In genomic region chr1:233672732-233673131, GRCh38 we compare ENCODE assay signal across 20 cellular contexts. TPM values are rescaled to one million over a fixed set of nuclear protein-coding genes. Genes with fewer than 3 reads are reported as not detected.
DNase-seq lines count a peak whose midpoint lies in the region; ATAC-seq, FAIRE-seq and TF ChIP-seq lines count a peak whose summit lies in the region.
"Had no signal": no experiment of that assay in that cellular context is flagged by ENCODE, and none has a peak within 500 bp of the region (broad histone marks: within the 10 kb centered on the region; RNA-seq: fewer than 3 reads in every experiment).

No MANE protein-coding gene starts in this region.

- no peak for TF ChIP-seq CTCF in 22Rv1 (IDR thresholded peaks at IDR 0.05)
- no peak for TF ChIP-seq CTCF in epithelial cell of proximal tubule (conservative IDR thresholded peaks at IDR 0.05; ENCODE audit: low read depth, low read length)
- TF ChIP-seq CTCF in BE2C (IDR thresholded peaks at IDR 0.05; ENCODE audit: low read depth, low read length): no peak
- no peak for TF ChIP-seq CTCF in vagina (IDR thresholded peaks at IDR 0.05)
- TF ChIP-seq CTCF in upper lobe of right lung (IDR thresholded peaks at IDR 0.05): no peak
- TF ChIP-seq CTCF in H9 (conservative IDR thresholded peaks at IDR 0.05): no peak

- no peak overlapping the region for H3K27ac Mint-ChIP-seq in H9
- H3K27ac Mint-ChIP-seq: CD14-positive monocyte had no signal

- intact Hi-C loops in vagina (cut with DNase I) (no loop called here), upper lobe of right lung (cut with DNase I) (no loop called here)

- H3K23me2 ChIP-seq in H9 (ENCODE audit: insufficient read length, low read depth, low read length, poor library complexity, severe bottlenecking): no peaks in the 10 kb centered on the region

- H3K4me3 ChIP-seq in epithelial cell of proximal tubule (ENCODE audit: low read depth, low read length) (peak overlapping the region; percentile 43), mucosa of stomach (ENCODE audit: low read length) (peak overlapping the region; percentile 16), BE2C (ENCODE audit: low read depth, low read length) (no peak overlapping the region), vagina (no peak overlapping the region), upper lobe of right lung (no peak overlapping the region)
- H3K4me3 ChIP-seq: GM23248 had no signal

- no peak for DNase-seq in GM12892 (ENCODE audit: insufficient read length)
- DNase-seq in epithelial cell of proximal tubule (ENCODE audit: low read depth): no peak
- no peak for DNase-seq in BE2C
- DNase-seq in vagina (ENCODE audit: extremely low spot score in 2 of 2): no peak
- DNase-seq in upper lobe of right lung: no peak
- no peak for DNase-seq in H9
- DNase-seq: DMS79 treated with DMSO at 0.1 percent for 48 hours, GM23248, NCI-H1105 treated with DMSO at 0.1 percent for 48 hours, NCI-H1694, NCI-H2081 treated with DMSO at 0.1 percent for 48 hours had no signal

- peaks cover 6% of the 10 kb centered on the region for H3K36me3 ChIP-seq in mucosa of stomach (ENCODE audit: control insufficient read depth, insufficient read depth, low read length)
- H3K36me3 ChIP-seq in BE2C: no peaks in the 10 kb centered on the region
- H3K36me3 ChIP-seq in vagina: no peaks in the 10 kb centered on the region
- no peaks in the 10 kb centered on the region for H3K36me3 ChIP-seq in upper lobe of right lung

- no peak overlapping the region for H4K8ac ChIP-seq in H9 (replicated peaks; ENCODE audit: insufficient read length, low read depth, low read length)

- peaks cover 3 to 10% of the 10 kb centered on the region in 2 experiments; a peak in 3 of 4 replicates for H3K4me1 Mint-ChIP-seq in H9
- H3K4me1 Mint-ChIP-seq: CD14-positive monocyte had no signal

- peak; percentile 27 for FAIRE-seq in GM12892 (lab: Jason Lieb, UNC)
- FAIRE-seq: HTR-8/SVneo had no signal

- ATAC-seq in upper lobe of right lung: no peak
- ATAC-seq: HCT116, Right ventricle myocardium inferior had no signal

- WGBS in H9 (ENCODE audit: extremely low coverage, insufficient read length, low lambda C conversion rate): no CpG with 5 or more reads among the region's 6 CpGs

- H3K79me1 ChIP-seq in H9 (ENCODE audit: insufficient read depth, low read depth, low read length, poor library complexity, severe bottlenecking): no peaks in the 10 kb centered on the region

- no peak overlapping the region for H3K14ac ChIP-seq in H9 (ENCODE audit: insufficient read depth, low read length)

- H3K4ac ChIP-seq in H9 (ENCODE audit: low read depth, low read length): no peak overlapping the region

- H3K56ac ChIP-seq in H9 (ENCODE audit: insufficient read length, low read depth, low read length): no peak overlapping the region

- no peak overlapping the region for H2BK20ac ChIP-seq in H9 (ENCODE audit: low read depth, low read length, poor library complexity, severe bottlenecking)

- no peak overlapping the region for H3K4me2 ChIP-seq in H9 (ENCODE audit: insufficient read depth, insufficient read length, low read length)

- no peak overlapping the region for H2BK120ac ChIP-seq in H9 (ENCODE audit: low read depth, low read length, poor library complexity, severe bottlenecking)

- H4K5ac ChIP-seq in H9 (ENCODE audit: insufficient read length, low read depth, low read length): no peak overlapping the region

- H2BK5ac ChIP-seq in H9 (ENCODE audit: insufficient read length, low read length): no peak overlapping the region

- no peaks in the 10 kb centered on the region for H3K79me2 ChIP-seq in H9 (ENCODE audit: insufficient read depth, low read length)

- peaks cover 0 to 13% of the 10 kb centered on the region in 2 experiments; a peak in 3 of 5 replicates for H3K9me3 Mint-ChIP-seq in H9

- no peak overlapping the region for H4K91ac ChIP-seq in H9 (ENCODE audit: insufficient read length, low read depth, low read length)

- H3K27me3 ChIP-seq in mucosa of stomach (ENCODE audit: control insufficient read depth, insufficient read depth, low read length) (no peaks in the 10 kb centered on the region), BE2C (no peaks in the 10 kb centered on the region; the same call in 1 of the 2 replicates), vagina (no peaks in the 10 kb centered on the region), upper lobe of right lung (no peaks in the 10 kb centered on the region), H9 (ENCODE audit: insufficient read depth, low read length) (no peaks in the 10 kb centered on the region)

- H3K9ac ChIP-seq in mucosa of stomach (ENCODE audit: low read length): no peak overlapping the region
- no peak overlapping the region for H3K9ac ChIP-seq in H9 (ENCODE audit: extremely low read depth, insufficient read length, low read length)
- H3K9ac ChIP-seq: GM23248 had no signal

- H3T11ph ChIP-seq in H9 (ENCODE audit: low read length): no peak overlapping the region

- H3K9me3 ChIP-seq in mucosa of stomach (ENCODE audit: control insufficient read depth, low read length) (no peaks in the 10 kb centered on the region), BE2C (no peaks in the 10 kb centered on the region), vagina (no peaks in the 10 kb centered on the region), upper lobe of right lung (no peaks in the 10 kb centered on the region), H9 (ENCODE audit: control insufficient read depth, low read depth, low read length) (no peaks in the 10 kb centered on the region)

- no peak overlapping the region for H3K23ac ChIP-seq in H9 (ENCODE audit: insufficient read length, low read depth, low read length)

- H3K27ac ChIP-seq in 22Rv1 (peak overlapping the region; percentile 40), vagina (no peak overlapping the region), upper lobe of right lung (no peak overlapping the region), H9 (ENCODE audit: insufficient read length, low read depth, low read length) (no peak overlapping the region)
- H3K27ac ChIP-seq: GM23248 had no signal

- peaks cover 62% of the 10 kb centered on the region for H3K4me1 ChIP-seq in mucosa of stomach (ENCODE audit: control insufficient read depth, insufficient read depth, low read length)
- H3K4me1 ChIP-seq in BE2C: no peaks in the 10 kb centered on the region
- H3K4me1 ChIP-seq in vagina: peaks cover 18% of the 10 kb centered on the region
- no peaks in the 10 kb centered on the region for H3K4me1 ChIP-seq in upper lobe of right lung
- no peaks in the 10 kb centered on the region; the same call in 1 of the 2 replicates for H3K4me1 ChIP-seq in H9 (ENCODE audit: insufficient read depth, low read length)

- H2BK12ac ChIP-seq in H9 (ENCODE audit: insufficient read length, low read depth, low read length): no peak overlapping the region

- no peak overlapping the region for H3K4me3 Mint-ChIP-seq in H9
- H3K4me3 Mint-ChIP-seq: CD14-positive monocyte, IgD-negative memory B cell had no signal

- no peak overlapping the region for H2BK15ac ChIP-seq in H9 (ENCODE audit: low read depth, low read length)

- H3K27me3 Mint-ChIP-seq in H9 (ENCODE audit: low read depth): no peaks in the 10 kb centered on the region

- no peak overlapping the region for H2AK5ac ChIP-seq in H9 (ENCODE audit: insufficient read length, low read length)

- TF ChIP-seq POLR2A in GM12892 (IDR thresholded peaks at IDR 0.05; ENCODE audit: low read depth, low read length): no peak
- TF ChIP-seq POLR2A in vagina (IDR thresholded peaks at IDR 0.05): no peak

- H3K36me3 Mint-ChIP-seq in H9 (ENCODE audit: insufficient read depth in 1 of 3, low read depth in 3 of 3): peaks cover 24 to 50% (median 45%) of the 10 kb centered on the region in 3 experiments
- H3K36me3 Mint-ChIP-seq: CD14-positive monocyte, IgD-negative memory B cell had no signal

- H3K18ac ChIP-seq in H9 (ENCODE audit: insufficient read length, low read depth, low read length): no peak overlapping the region

- no peak overlapping the region for H2AFZ ChIP-seq in H9 (ENCODE audit: low read length)
- H2AFZ ChIP-seq: GM23248 had no signal

- H4K20me1 ChIP-seq in H9 (ENCODE audit: control insufficient read depth, insufficient read depth, insufficient read length): no peaks in the 10 kb centered on the region

RNA-seq across cellular contexts. Expression of gene KCNK1, which starts 58.8 kb away (rescaled TPM):
- 3.2 TPM for polyA plus RNA-seq in GM12892 (2012; ENCODE audit: missing spikeins)
- total RNA-seq in epithelial cell of proximal tubule (6.1 and 9.8 TPM in 2 replicates), vagina (11.3 TPM), upper lobe of right lung (7.3 TPM), H9 (2021) (9.3 and 9.9 TPM in 2 replicates)
- not detected for polyA plus RNA-seq in BE2C (2012; ENCODE audit: insufficient read depth, insufficient read length, low read depth)
- total RNA-seq: A673, LHCN-M2 had no signal
- polyA plus RNA-seq: CD14-positive monocyte, IgD-negative memory B cell had no signal

Comparison
In these comparisons a context has a peak if more than half of its experiments do, and no peak if none do; other contexts are left out.
1. H3K4me3 ChIP-seq: peak in epithelial cell of proximal tubule (single experiment) and mucosa of stomach (single experiment); none in BE2C (single experiment), vagina (0 of 2) and upper lobe of right lung (single experiment).